ENCODE assay signal across 1 cellular context in genomic region chr7:50599385-50599784, GRCh38.
TF ChIP-seq lines count a peak whose summit lies in the region.

No MANE protein-coding gene starts in this region.

TF ChIP-seq in HepG2, 621 proteins besides CTCF, POLR2A, EP300 and RAD21 (continued from another document):
- TF ChIP-seq ZBTB33 (CRISPR knock-in tag; IDR thresholded peaks at IDR 0.05): peak; percentile 77; the same call in 1 of the 2 replicates
- no peak for TF ChIP-seq ZNF766 (CRISPR knock-in tag; IDR thresholded peaks at IDR 0.05; ENCODE audit: borderline replicate concordance)
- no peak for TF ChIP-seq NFRKB (IDR thresholded peaks at IDR 0.05)
- TF ChIP-seq ZNF263 (CRISPR knock-in tag; IDR thresholded peaks at IDR 0.05): peak; percentile 71
- no peak for TF ChIP-seq ZNF609 (CRISPR knock-in tag; IDR thresholded peaks at IDR 0.05; ENCODE audit: borderline replicate concordance)
- no peak for TF ChIP-seq HOXA3 (CRISPR knock-in tag; IDR thresholded peaks at IDR 0.05)
